ENCODE assay signal across 25 cellular contexts in genomic region chr22:39958009-39958711, GRCh38. TPM values are rescaled to one million over a fixed set of nuclear protein-coding genes. Genes with fewer than 3 reads are reported as not detected.
DNase-seq lines count a peak whose midpoint lies in the region; ATAC-seq and TF ChIP-seq lines count a peak whose summit lies in the region.
"Had no signal": no experiment of that assay in that cellular context is flagged by ENCODE, and none has a peak within 500 bp of the region (broad histone marks: within the 10 kb centered on the region; RNA-seq: fewer than 3 reads in every experiment).

No MANE protein-coding gene starts in this region.

- POLR2A ChIA-PET in activated CD4-positive, alpha-beta T cell treated with anti-CD3 and anti-CD28 coated beads for 36 hours (lab: Charles Lee): interaction anchor here (0.6 kb wide), 1 partner anchor 290 kb away, joined by 3 read pairs; no protein-coding TSS in a partner anchor
- POLR2A ChIA-PET in CD4-positive, alpha-beta T cell (lab: Charles Lee): interaction anchor here (1.0 kb wide), 1 partner anchor 36 kb away, joined by 3 read pairs; no protein-coding TSS in a partner anchor
- POLR2A ChIA-PET in activated CD8-positive, alpha-beta T cell treated with anti-CD3 and anti-CD28 coated beads for 36 hours (lab: Charles Lee): interaction anchor here (0.7 to 4.0 kb wide), 5 partner anchors 11 to 390 kb away, joined by 3 to 17 read pairs (median 3); no protein-coding TSS in a partner anchor

- H3K9me3 ChIP-seq in CD4-positive, alpha-beta T cell (ENCODE audit: control insufficient read depth, low read length): no peaks in the 10 kb centered on the region
- H3K9me3 ChIP-seq in WERI-Rb-1 (ENCODE audit: severe bottlenecking): no peaks in the 10 kb centered on the region
- H3K9me3 ChIP-seq: Caco-2, SJSA1 had no signal

- TF ChIP-seq CTCF in CD4-positive, alpha-beta T cell (IDR thresholded peaks at IDR 0.05): no peak
- no peak for TF ChIP-seq CTCF in activated CD8-positive, alpha-beta T cell treated with anti-CD3 and anti-CD28 coated beads for 36 hours (IDR thresholded peaks at IDR 0.05)
- no peak for TF ChIP-seq CTCF in WERI-Rb-1 (IDR thresholded peaks at IDR 0.05; ENCODE audit: low read depth, low read length)

- H3K27ac ChIP-seq in CD4-positive, alpha-beta T cell (ENCODE audit: low read depth, low read length): peak overlapping the region; percentile 32
- H3K27ac ChIP-seq in WERI-Rb-1: no peak overlapping the region
- H3K27ac ChIP-seq: SJSA1, VCaP had no signal

- no peaks in the 10 kb centered on the region for H3K27me3 ChIP-seq in CD4-positive, alpha-beta T cell (ENCODE audit: control insufficient read depth, insufficient read depth, low read length)
- no peaks in the 10 kb centered on the region for H3K27me3 ChIP-seq in WERI-Rb-1 (ENCODE audit: insufficient read depth, low read depth, severe bottlenecking)
- H3K27me3 ChIP-seq: SJSA1 had no signal

- H3K4me3 Mint-ChIP-seq in activated CD4-positive, alpha-beta T cell treated with anti-CD3 and anti-CD28 coated beads for 36 hours: no peak overlapping the region
- H3K4me3 Mint-ChIP-seq in CD4-positive, alpha-beta T cell: peak overlapping the region; percentile 30
- H3K4me3 Mint-ChIP-seq in activated CD8-positive, alpha-beta T cell treated with anti-CD3 and anti-CD28 coated beads for 36 hours: no peak overlapping the region
- peak overlapping the region in 2 of 5 donors; percentile 18 to 34 for H3K4me3 Mint-ChIP-seq in immature natural killer cell
- H3K4me3 Mint-ChIP-seq: brain, H9 had no signal

- H3K4me3 ChIP-seq in WERI-Rb-1 (ENCODE audit: low read depth, low read length): no peak overlapping the region
- H3K4me3 ChIP-seq: SJSA1, smooth muscle cell had no signal

- DNase-seq in activated CD4-positive, alpha-beta T cell treated with anti-CD3 and anti-CD28 coated beads for 36 hours: no peak
- no peak for DNase-seq in activated CD4-positive, alpha-beta T cell treated with anti-CD3 and anti-CD28 coated beads for 4 hours
- no peak for DNase-seq in CD4-positive, alpha-beta T cell
- DNase-seq in activated CD8-positive, alpha-beta T cell treated with anti-CD3 and anti-CD28 coated beads for 36 hours: no peak
- DNase-seq in immature natural killer cell (no peak), GM19240 (ENCODE audit: insufficient read length, low spot score) (no peak), WERI-Rb-1 (no peak), G401 (ENCODE audit: low spot score) (no peak)
- DNase-seq: Caco-2; DMS79; H9; head of caudate nucleus; NCI-H2029 treated with DMSO at 0.1 percent for 48 hours; NCI-H226; nucleus accumbens; stimulated activated CD4-positive, alpha-beta T cell treated with anti-CD3 and anti-CD28 coated beads, Interleukin-2, amount 100 ng/mL, for 24 hours had no signal

- H3K27me3 Mint-ChIP-seq in activated CD4-positive, alpha-beta T cell treated with anti-CD3 and anti-CD28 coated beads for 36 hours: no peaks in the 10 kb centered on the region
- no peaks in the 10 kb centered on the region for H3K27me3 Mint-ChIP-seq in CD4-positive, alpha-beta T cell
- no peaks in the 10 kb centered on the region for H3K27me3 Mint-ChIP-seq in activated CD8-positive, alpha-beta T cell treated with anti-CD3 and anti-CD28 coated beads for 36 hours
- H3K27me3 Mint-ChIP-seq in immature natural killer cell (ENCODE audit: low read depth in 3 of 3): peaks cover 0 to 4% (median 0%) of the 10 kb centered on the region in 3 donors

- H3K9me3 Mint-ChIP-seq in activated CD4-positive, alpha-beta T cell treated with anti-CD3 and anti-CD28 coated beads for 36 hours (ENCODE audit: low read depth): no peaks in the 10 kb centered on the region
- H3K9me3 Mint-ChIP-seq in CD4-positive, alpha-beta T cell: no peaks in the 10 kb centered on the region
- peaks cover 7% of the 10 kb centered on the region for H3K9me3 Mint-ChIP-seq in activated CD8-positive, alpha-beta T cell treated with anti-CD3 and anti-CD28 coated beads for 36 hours
- H3K9me3 Mint-ChIP-seq in immature natural killer cell: no peaks in the 10 kb centered on the region
- H3K9me3 Mint-ChIP-seq: H9 had no signal

- intact Hi-C loops in activated CD4-positive, alpha-beta T cell treated with anti-CD3 and anti-CD28 coated beads for 36 hours (cut with DNase I, micrococcal nuclease): no loop called here
- intact Hi-C loops in CD4-positive, alpha-beta T cell (cut with DNase I, micrococcal nuclease): loop anchor here in 1 of 2 experiments (5.0 kb wide), 1 partner anchor 64 kb away; no protein-coding TSS in a partner anchor
- intact Hi-C loops in activated CD8-positive, alpha-beta T cell treated with anti-CD3 and anti-CD28 coated beads for 36 hours (cut with micrococcal nuclease): no loop called here

- H3K36me3 Mint-ChIP-seq in activated CD4-positive, alpha-beta T cell treated with anti-CD3 and anti-CD28 coated beads for 36 hours (ENCODE audit: low read depth): peaks cover 62% of the 10 kb centered on the region
- peaks cover 95% of the 10 kb centered on the region for H3K36me3 Mint-ChIP-seq in CD4-positive, alpha-beta T cell (ENCODE audit: low read depth)
- H3K36me3 Mint-ChIP-seq in activated CD8-positive, alpha-beta T cell treated with anti-CD3 and anti-CD28 coated beads for 36 hours (ENCODE audit: low read depth): peaks cover 84% of the 10 kb centered on the region
- peaks cover 36 to 50% (median 37%) of the 10 kb centered on the region in 3 donors for H3K36me3 Mint-ChIP-seq in immature natural killer cell
- H3K36me3 Mint-ChIP-seq: brain had no signal

- in situ Hi-C loops in G401 (cut with HindIII; ENCODE audit: low sequenced_read_pairs): no loop called here

- CTCF ChIA-PET in activated CD4-positive, alpha-beta T cell treated with anti-CD3 and anti-CD28 coated beads for 36 hours (lab: Charles Lee): interaction anchor here (1.4 kb wide), 1 partner anchor 9 kb away, joined by 5 read pairs; no protein-coding TSS in a partner anchor
- CTCF ChIA-PET in CD4-positive, alpha-beta T cell (lab: Charles Lee): interaction anchor here (1.0 kb wide), 1 partner anchor 16 kb away, joined by 3 read pairs; no protein-coding TSS in a partner anchor
- CTCF ChIA-PET in activated CD8-positive, alpha-beta T cell treated with anti-CD3 and anti-CD28 coated beads for 36 hours (lab: Charles Lee): interaction anchor here (1.0 to 2.6 kb wide), 2 partner anchors 9 to 15 kb away, joined by 3 to 8 read pairs; no protein-coding TSS in a partner anchor

- H3K4me1 Mint-ChIP-seq in activated CD4-positive, alpha-beta T cell treated with anti-CD3 and anti-CD28 coated beads for 36 hours: peaks cover 84% of the 10 kb centered on the region
- peaks cover 78% of the 10 kb centered on the region for H3K4me1 Mint-ChIP-seq in CD4-positive, alpha-beta T cell (ENCODE audit: low read depth)
- H3K4me1 Mint-ChIP-seq in activated CD8-positive, alpha-beta T cell treated with anti-CD3 and anti-CD28 coated beads for 36 hours (ENCODE audit: low read depth): peaks cover 87% of the 10 kb centered on the region
- peaks cover 74 to 84% of the 10 kb centered on the region in 2 donors for H3K4me1 Mint-ChIP-seq in immature natural killer cell

- ATAC-seq in activated CD4-positive, alpha-beta T cell treated with anti-CD3 and anti-CD28 coated beads for 36 hours: no peak
- ATAC-seq in CD4-positive, alpha-beta T cell (ENCODE audit: poor library complexity): no peak
- ATAC-seq in activated CD8-positive, alpha-beta T cell treated with anti-CD3 and anti-CD28 coated beads for 36 hours: no peak
- ATAC-seq: HepG2 had no signal

- H3K27ac Mint-ChIP-seq in activated CD4-positive, alpha-beta T cell treated with anti-CD3 and anti-CD28 coated beads for 36 hours: peak overlapping the region; percentile 21
- H3K27ac Mint-ChIP-seq in CD4-positive, alpha-beta T cell: peak overlapping the region; percentile 77
- peak overlapping the region; percentile 53 for H3K27ac Mint-ChIP-seq in activated CD8-positive, alpha-beta T cell treated with anti-CD3 and anti-CD28 coated beads for 36 hours
- H3K27ac Mint-ChIP-seq in immature natural killer cell: peak overlapping the region; percentile 42 to 94 (median 77)

- no peaks in the 10 kb centered on the region for H3K36me3 ChIP-seq in WERI-Rb-1
- H3K36me3 ChIP-seq: SJSA1 had no signal

RNA-seq across cellular contexts. Expression of gene TMA7B, which starts 2.0 kb away (rescaled TPM):
- 1 to 10 TPM in 1 of 2 experiments, under 1 TPM in 1; 0.96 to 1.1 TPM for total RNA-seq in activated CD4-positive, alpha-beta T cell treated with anti-CD3 and anti-CD28 coated beads for 36 hours
- total RNA-seq in CD4-positive, alpha-beta T cell: 1 to 10 TPM; 5.7 to 6.5 TPM
- total RNA-seq in activated CD8-positive, alpha-beta T cell treated with anti-CD3 and anti-CD28 coated beads for 36 hours: 1 to 10 TPM; 2.2 to 2.3 TPM
- 1 to 10 TPM in 2 of 3 donors, not detected in 1; 1.4 to 2.1 TPM for polyA plus RNA-seq in immature natural killer cell
- not detected in 2 replicates for total RNA-seq in G401 (2014; rRNA removed; shearing (Covaris generic))
- total RNA-seq: A172, Caco-2, fibroblast of villous mesenchyme, H9, HepG2, lung microvascular endothelial cell, SJSA1, smooth muscle cell had no signal
- polyA plus RNA-seq: HepG2, smooth muscle cell had no signal

RNA-seq across cellular contexts. Expression of gene FAM83F, which starts 36.6 kb away (rescaled TPM):
- under 1 TPM; 0.49 to 0.91 TPM for total RNA-seq in activated CD4-positive, alpha-beta T cell treated with anti-CD3 and anti-CD28 coated beads for 36 hours
- 1 to 10 TPM; 5.2 to 6.8 TPM for total RNA-seq in CD4-positive, alpha-beta T cell
- total RNA-seq in activated CD8-positive, alpha-beta T cell treated with anti-CD3 and anti-CD28 coated beads for 36 hours: 1 to 10 TPM; 1.5 to 2.0 TPM
- polyA plus RNA-seq in immature natural killer cell: not detected
- 0.12 and 0.27 TPM in 2 replicates for total RNA-seq in G401 (2014; rRNA removed; shearing (Covaris generic))
- total RNA-seq: A172, fibroblast of villous mesenchyme, HepG2, lung microvascular endothelial cell, RPMI7951, SJSA1 had no signal
- polyA plus RNA-seq: HepG2 had no signal

RNA-seq across cellular contexts. Expression of gene GRAP2, which starts 57.3 kb away (rescaled TPM):
- total RNA-seq in activated CD4-positive, alpha-beta T cell treated with anti-CD3 and anti-CD28 coated beads for 36 hours: 10 to 100 TPM; 40.6 to 45.5 TPM
- total RNA-seq in CD4-positive, alpha-beta T cell: 10 to 100 TPM; 65.3 to 75.6 TPM
- 10 to 100 TPM; 83.2 to 86.8 TPM for total RNA-seq in activated CD8-positive, alpha-beta T cell treated with anti-CD3 and anti-CD28 coated beads for 36 hours
- polyA plus RNA-seq in immature natural killer cell: 10 to 100 TPM; 41.7 to 67.5 (median 46.0) TPM
- 0.47 and 0.49 TPM in 2 replicates for total RNA-seq in G401 (2014; rRNA removed; shearing (Covaris generic))
- total RNA-seq: A172, Caco-2, H9, HepG2, lung microvascular endothelial cell, smooth muscle cell had no signal
- polyA plus RNA-seq: smooth muscle cell had no signal

Comparison
In these comparisons a context has a peak if more than half of its experiments do, and no peak if none do; other contexts are left out.
1. H3K27ac Mint-ChIP-seq: peak in every context shown above with its lines; median percentile 77 in CD4-positive, alpha-beta T cell; 77 in immature natural killer cell; 53 in activated CD8-positive, alpha-beta T cell treated with anti-CD3 and anti-CD28 coated beads for 36 hours; 21 in activated CD4-positive, alpha-beta T cell treated with anti-CD3 and anti-CD28 coated beads for 36 hours.
2. RNA of gene GRAP2, which starts 57.3 kb away (total RNA-seq): 83.2 to 86.8 TPM in activated CD8-positive, alpha-beta T cell treated with anti-CD3 and anti-CD28 coated beads for 36 hours, 65.3 to 75.6 TPM in CD4-positive, alpha-beta T cell and 40.6 to 45.5 TPM in activated CD4-positive, alpha-beta T cell treated with anti-CD3 and anti-CD28 coated beads for 36 hours; 0.47 to 0.49 TPM in G401; every median in the first group is over 10 times any median in the second.